In the genomic region with DNA sequence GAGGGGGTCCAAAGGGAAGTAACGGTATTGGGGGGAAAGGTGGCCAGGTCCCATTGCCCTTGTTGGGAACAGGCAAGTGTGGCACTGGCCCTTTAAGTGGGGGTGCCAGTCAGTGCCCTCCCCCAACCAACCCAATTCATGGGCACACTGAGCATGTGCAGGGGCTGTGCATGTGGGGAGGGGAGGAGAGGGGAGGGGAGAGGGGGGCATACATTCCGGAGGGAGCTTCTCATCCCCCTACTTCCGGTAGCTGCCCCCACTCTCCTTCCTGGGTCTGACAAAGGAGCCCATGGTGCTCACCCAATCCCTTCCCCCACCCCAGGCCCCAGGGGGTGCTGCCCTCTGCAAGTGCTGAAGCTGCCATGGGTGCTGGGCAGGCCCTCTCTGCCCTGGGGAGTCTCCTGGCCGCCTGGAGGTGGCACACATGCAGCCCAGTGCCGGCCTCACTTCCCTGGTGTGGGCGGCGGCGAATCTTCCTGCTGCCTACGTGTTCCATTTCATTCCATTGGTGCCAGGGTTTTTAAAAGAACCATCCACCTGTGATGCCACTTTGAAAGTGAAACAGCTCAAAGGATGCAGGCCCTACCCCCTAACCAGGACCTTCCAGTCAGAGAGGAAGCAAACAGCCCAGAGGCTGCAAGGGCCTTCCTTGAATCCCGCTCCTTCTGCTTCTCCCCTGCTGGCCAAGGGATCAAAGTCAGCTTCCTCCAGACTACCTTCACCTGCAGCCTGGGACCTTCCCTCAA, we compare ENCODE assay signal across 8 cellular contexts. TPM values are rescaled to one million over a fixed set of nuclear protein-coding genes. Genes with fewer than 3 reads are reported as not detected.
DNase-seq lines count a peak whose midpoint lies in the region; ATAC-seq and TF ChIP-seq lines count a peak whose summit lies in the region.

No MANE protein-coding gene starts in this region.

- DNase-seq in Daoy (ENCODE audit: low read depth) (peak; percentile 92), Kasumi-1 (lab: John Stamatoyannopoulos, UW) (peak; percentile 76 to 83), dermis blood vessel endothelial cell (peak; percentile 33), lung (ENCODE audit: low spot score) (peak; percentile 69), NOMO-1 treated with DMSO at 0.1 percent for 48 hours (lab: John Stamatoyannopoulos, UW; ENCODE audit: unreplicated experiment) (no peak)
- DNase-seq in activated CD4-positive, alpha-beta T cell treated with anti-CD3 and anti-CD28 coated beads for 24 hours (ENCODE audit: low read depth in 2 of 2): peak; percentile 40 to 42
- peak; percentile 34 to 56 (median 46) for DNase-seq in stimulated activated CD4-positive, alpha-beta T cell treated with anti-CD3 and anti-CD28 coated beads, TNF-alpha, amount 100 ng/mL, for 24 hours (ENCODE audit: low read depth in 3 of 3)

- H3K4me3 ChIP-seq in lung: no peak overlapping the region

- H3K4me1 ChIP-seq in lung (ENCODE audit: control insufficient read depth in 2 of 2, insufficient read depth in 2 of 2, low read length in 2 of 2): peaks cover 8 to 15% of the 10 kb centered on the region in 2 donors

- no peaks in the 10 kb centered on the region for H3K27me3 ChIP-seq in lung (ENCODE audit: control insufficient read depth, insufficient read depth)

- ATAC-seq in lung (ENCODE audit: insufficient read depth, low FRiP score): peak; percentile 70
- no peak for ATAC-seq in HG03442 (IDR thresholded peaks at IDR 0.05; ENCODE audit: unreplicated experiment)

- no peak for TF ChIP-seq CTCF in lung (IDR thresholded peaks at IDR 0.05; ENCODE audit: control extremely low read depth, extremely low read depth)

- H3K27ac ChIP-seq in lung (ENCODE audit: low read depth in 1 of 2, low read length in 1 of 2): peak overlapping the region; percentile 73 to 86

- no peaks in the 10 kb centered on the region for H3K9me3 ChIP-seq in lung (ENCODE audit: control insufficient read depth in 2 of 2, insufficient read depth in 1 of 2, low read length in 1 of 2)

- 14 to 22% methylated on average over 8 to 10 of the region's 10 CpGs for WGBS in lung, 2 donors

- H3K36me3 ChIP-seq in lung (ENCODE audit: control insufficient read depth in 2 of 2, insufficient read depth in 2 of 2, low read length in 2 of 2): peaks cover 0 to 7% of the 10 kb centered on the region in 2 donors

RNA-seq across cellular contexts. Expression of gene HEXIM2, which starts 11.0 kb away (rescaled TPM):
- 1.7 and 3.4 TPM in 2 replicates for total RNA-seq in Daoy (2014; rRNA removed; shearing (Covaris generic))
- total RNA-seq in dermis blood vessel endothelial cell: 4.1 and 4.8 TPM in 2 replicates
- total RNA-seq in lung: 10 to 100 TPM in 1 of 2 donors, 1 to 10 TPM in 1; 7.6 to 10.6 TPM
- polyA plus RNA-seq in lung: 1 to 10 TPM; 4.3 to 6.5 TPM

RNA-seq across cellular contexts. Expression of gene HEXIM1, which starts 24.4 kb away (rescaled TPM):
- total RNA-seq in Daoy (2014; rRNA removed; shearing (Covaris generic)): 4.4 and 7.2 TPM in 2 replicates
- total RNA-seq in dermis blood vessel endothelial cell: 7.0 and 11.0 TPM in 2 replicates
- 10 to 100 TPM; 25.3 to 34.4 TPM for total RNA-seq in lung
- polyA plus RNA-seq in lung: 10 to 100 TPM; 14.5 to 18.7 TPM

RNA-seq across cellular contexts. Expression of gene ACBD4, which starts 37.2 kb away (rescaled TPM):
- total RNA-seq in Daoy (2014; rRNA removed; shearing (Covaris generic)): 0.57 TPM in 1 of 2 replicates, not detected in the other
- total RNA-seq in dermis blood vessel endothelial cell (4.5 and 4.9 TPM in 2 replicates), lung (10 to 100 TPM; 12.6 to 12.7 TPM)
- 10 to 100 TPM in 1 of 2 donors, 1 to 10 TPM in 1; 7.8 to 15.7 TPM for polyA plus RNA-seq in lung

RNA-seq across cellular contexts. Expression of gene PLCD3, which starts 40.4 kb away (rescaled TPM):
- 5.3 and 8.7 TPM in 2 replicates for total RNA-seq in Daoy (2014; rRNA removed; shearing (Covaris generic))
- total RNA-seq in dermis blood vessel endothelial cell: 51.3 and 51.4 TPM in 2 replicates
- total RNA-seq in lung: 10 to 100 TPM in 1 of 2 donors, 1 to 10 TPM in 1; 3.6 to 43.3 TPM
- 10 to 100 TPM; 13.6 to 24.2 TPM for polyA plus RNA-seq in lung

RNA-seq across cellular contexts. Expression of gene FMNL1, which starts 49.0 kb away (rescaled TPM):
- total RNA-seq in Daoy (2014; rRNA removed; shearing (Covaris generic)): 6.3 and 9.2 TPM in 2 replicates
- total RNA-seq in dermis blood vessel endothelial cell (1.0 and 4.0 TPM in 2 replicates), lung (10 to 100 TPM; 25.0 to 83.7 TPM)
- polyA plus RNA-seq in lung: 100 to 1,000 TPM in 1 of 2 donors, 10 to 100 TPM in 1; 29.5 to 135 TPM
